Comparison of ENCODE assay signal across 19 cellular contexts in genomic region chr3:110550511-110550910, GRCh38.
DNase-seq lines count a peak whose midpoint lies in the region; ATAC-seq and TF ChIP-seq lines count a peak whose summit lies in the region.
"Had no signal": no experiment of that assay in that cellular context is flagged by ENCODE, and none has a peak within 500 bp of the region (broad histone marks: within the 10 kb centered on the region; RNA-seq: fewer than 3 reads in every experiment).

No MANE protein-coding gene starts in this region.

- no peak overlapping the region for H3K4me3 Mint-ChIP-seq in GM23338
- H3K4me3 Mint-ChIP-seq: B cell; CD8-positive, alpha-beta T cell; HFFc6; IgD-negative memory B cell had no signal

- H3K79me2 ChIP-seq in GM23338 (replicated peaks; ENCODE audit: insufficient read depth), result no peaks in the 10 kb centered on the region

- in situ Hi-C loops in GM13977 (cut with MboI; ENCODE audit: low pct_unique_long_range_greater_than_20kb, low sequenced_read_pairs, unreplicated experiment), result no loop called here

- H3K4me1 ChIP-seq in GM23338 (ENCODE audit: insufficient read depth) (peaks cover 9% of the 10 kb centered on the region; the same call in 1 of the 2 replicates), mesodermal cell (ENCODE audit: control insufficient read depth, insufficient read depth, low read length, poor library complexity, severe bottlenecking) (peaks cover 5% of the 10 kb centered on the region), esophagus squamous epithelium (no peaks in the 10 kb centered on the region)
- H3K4me1 ChIP-seq: BLaER1 treated with 17β-estradiol and CSF1 and Interleukin-3, amounts not matched to agents 10 nM and 100 nM had no signal

- peak overlapping the region; percentile 25; the same call in 1 of the 2 replicates for H2AFZ ChIP-seq in GM23338
- H2AFZ ChIP-seq: GM23248 had no signal

- intact Hi-C loops in esophagus squamous epithelium (cut with DNase I), result no loop called here

- no peak for DNase-seq in GM23338 (ENCODE audit: low spot score)
- peak; percentile 76 for DNase-seq in SK-N-DZ (ENCODE audit: low spot score)
- DNase-seq in esophagus squamous epithelium (lab: John Stamatoyannopoulos, UW), result no peak
- DNase-seq in GM13977 (ENCODE audit: low spot score), result no peak
- DNase-seq: CD8-positive, alpha-beta T cell; DMS 273 treated with DMSO at 0.1 percent for 48 hours; DMS53; DND-41; EL; GM23248; HCEC 1CT; HFFc6 had no signal

- H3F3A ChIP-seq in GM23338 (replicated peaks; ENCODE audit: low read depth), result no peaks in the 10 kb centered on the region

- H3K9me3 ChIP-seq in mesodermal cell (ENCODE audit: control insufficient read depth, low read length) (no peaks in the 10 kb centered on the region), esophagus squamous epithelium (no peaks in the 10 kb centered on the region)
- H3K9me3 ChIP-seq: BLaER1 treated with 17β-estradiol and CSF1 and Interleukin-3, amounts not matched to agents 10 nM and 100 nM had no signal

- H3K4me1 Mint-ChIP-seq in GM23338, result peaks cover 12% of the 10 kb centered on the region
- H3K4me1 Mint-ChIP-seq: B cell, IgD-negative memory B cell had no signal

- H3K27ac ChIP-seq in GM23338 (ENCODE audit: low read depth), result no peak overlapping the region
- H3K27ac ChIP-seq in mesodermal cell (ENCODE audit: low read depth, low read length, severe bottlenecking), result peak overlapping the region; percentile 51
- no peak overlapping the region for H3K27ac ChIP-seq in esophagus squamous epithelium
- H3K27ac ChIP-seq: BLaER1 treated with 17β-estradiol and CSF1 and Interleukin-3, amounts not matched to agents 10 nM and 100 nM; GM23248 had no signal

- H3K36me3 Mint-ChIP-seq in GM23338 (ENCODE audit: low read depth), result peaks cover 3% of the 10 kb centered on the region; the same call in 1 of the 3 replicates
- H3K36me3 Mint-ChIP-seq: CD8-positive, alpha-beta T cell; IgD-negative memory B cell had no signal

- no peak for TF ChIP-seq CTCF in GM23338 (conservative IDR thresholded peaks at IDR 0.05; ENCODE audit: low read depth in 2 of 2)
- no peak for TF ChIP-seq CTCF in esophagus squamous epithelium (IDR thresholded peaks at IDR 0.05)
- TF ChIP-seq CTCF in GM13977 (IDR thresholded peaks at IDR 0.05; ENCODE audit: extremely low read depth, insufficient read depth, missing control alignments), result no peak

- H3K4me3 ChIP-seq in GM23338 (no peak overlapping the region), mesodermal cell (ENCODE audit: extremely low read depth, insufficient read depth, low read length, poor library complexity, severe bottlenecking) (no peak overlapping the region), esophagus squamous epithelium (no peak overlapping the region)
- H3K4me3 ChIP-seq: BLaER1 treated with 17β-estradiol and CSF1 and Interleukin-3, amounts not matched to agents 10 nM and 100 nM; GM12878; GM23248 had no signal

- no peaks in the 10 kb centered on the region for H3K27me3 Mint-ChIP-seq in GM23338 (ENCODE audit: insufficient read depth, low read depth, poor library complexity)
- H3K27me3 Mint-ChIP-seq: B cell, IgD-negative memory B cell had no signal

- no peaks in the 10 kb centered on the region for H4K20me1 ChIP-seq in GM23338 (replicated peaks; ENCODE audit: insufficient read depth)
- H4K20me1 ChIP-seq: BLaER1 treated with 17β-estradiol and CSF1 and Interleukin-3, amounts not matched to agents 10 nM and 100 nM had no signal

- no peak overlapping the region for H3K4me2 ChIP-seq in GM23338
- H3K4me2 ChIP-seq: BLaER1 treated with 17β-estradiol and CSF1 and Interleukin-3, amounts not matched to agents 10 nM and 100 nM had no signal

- H3K27me3 ChIP-seq in GM23338 (ENCODE audit: insufficient read depth) (no peaks in the 10 kb centered on the region), esophagus squamous epithelium (no peaks in the 10 kb centered on the region)
- H3K27me3 ChIP-seq: BLaER1 treated with 17β-estradiol and CSF1 and Interleukin-3, amounts not matched to agents 10 nM and 100 nM had no signal

- H3K9me2 ChIP-seq in GM23338 (ENCODE audit: insufficient read depth), result peaks cover 6% of the 10 kb centered on the region

- H3K27ac Mint-ChIP-seq in GM23338, result no peak overlapping the region; the same call in 1 of the 2 replicates
- H3K27ac Mint-ChIP-seq: B cell; CD8-positive, alpha-beta T cell; HFFc6; IgD-negative memory B cell had no signal

- 60% methylated on average over 1 of the region's 5 CpGs; no CpG with 5 or more reads in 1 of the 2 experiments for WGBS in mesodermal cell (ENCODE audit: insufficient coverage in 2 of 2), 2 experiments
- WGBS in esophagus squamous epithelium, 2 donors, result 57 to 64% methylated on average over 5 of the region's 5 CpGs

- no peaks in the 10 kb centered on the region for H3K36me3 ChIP-seq in GM23338 (ENCODE audit: insufficient read depth)
- H3K36me3 ChIP-seq in mesodermal cell (ENCODE audit: control insufficient read depth, insufficient read depth, low read length), result no peaks in the 10 kb centered on the region
- no peaks in the 10 kb centered on the region for H3K36me3 ChIP-seq in esophagus squamous epithelium
- H3K36me3 ChIP-seq: BLaER1 treated with 17β-estradiol and CSF1 and Interleukin-3, amounts not matched to agents 10 nM and 100 nM had no signal

- ATAC-seq in GM23338, result no peak
- no peak for ATAC-seq in HG03108 (IDR thresholded peaks at IDR 0.05; ENCODE audit: unreplicated experiment)
- ATAC-seq: CD8-positive, alpha-beta T cell; GM12878; HepG2 had no signal

- TF ChIP-seq POLR2A in esophagus squamous epithelium (IDR thresholded peaks at IDR 0.05), result no peak

- H3K9me3 Mint-ChIP-seq in GM23338, result no peaks in the 10 kb centered on the region
- H3K9me3 Mint-ChIP-seq: CD8-positive, alpha-beta T cell; HFFc6 had no signal

TF ChIP-seq in GM23338, 12 proteins besides CTCF, POLR2A, EP300 and RAD21 (continues in another document):
- TF ChIP-seq ZNF331 (CRISPR knock-in tag; IDR thresholded peaks at IDR 0.05; ENCODE audit: low read depth) (no peak), CREB1 (CRISPR knock-in tag; IDR thresholded peaks at IDR 0.05; ENCODE audit: low read depth) (no peak), STAT1 (IDR thresholded peaks at IDR 0.05; ENCODE audit: unreplicated experiment) (no peak), NANOG (IDR thresholded peaks at IDR 0.05; ENCODE audit: borderline replicate concordance) (no peak), POLR2AphosphoS5 (IDR thresholded peaks at IDR 0.05; ENCODE audit: low read depth) (no peak), ZNF114 (CRISPR knock-in tag; IDR thresholded peaks at IDR 0.05) (no peak)
- TF ChIP-seq, protein P1, sequence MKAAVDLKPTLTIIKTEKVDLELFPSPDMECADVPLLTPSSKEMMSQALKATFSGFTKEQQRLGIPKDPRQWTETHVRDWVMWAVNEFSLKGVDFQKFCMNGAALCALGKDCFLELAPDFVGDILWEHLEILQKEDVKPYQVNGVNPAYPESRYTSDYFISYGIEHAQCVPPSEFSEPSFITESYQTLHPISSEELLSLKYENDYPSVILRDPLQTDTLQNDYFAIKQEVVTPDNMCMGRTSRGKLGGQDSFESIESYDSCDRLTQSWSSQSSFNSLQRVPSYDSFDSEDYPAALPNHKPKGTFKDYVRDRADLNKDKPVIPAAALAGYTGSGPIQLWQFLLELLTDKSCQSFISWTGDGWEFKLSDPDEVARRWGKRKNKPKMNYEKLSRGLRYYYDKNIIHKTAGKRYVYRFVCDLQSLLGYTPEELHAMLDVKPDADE (IDR thresholded peaks at IDR 0.05), result no peak
